In the genomic region with DNA sequence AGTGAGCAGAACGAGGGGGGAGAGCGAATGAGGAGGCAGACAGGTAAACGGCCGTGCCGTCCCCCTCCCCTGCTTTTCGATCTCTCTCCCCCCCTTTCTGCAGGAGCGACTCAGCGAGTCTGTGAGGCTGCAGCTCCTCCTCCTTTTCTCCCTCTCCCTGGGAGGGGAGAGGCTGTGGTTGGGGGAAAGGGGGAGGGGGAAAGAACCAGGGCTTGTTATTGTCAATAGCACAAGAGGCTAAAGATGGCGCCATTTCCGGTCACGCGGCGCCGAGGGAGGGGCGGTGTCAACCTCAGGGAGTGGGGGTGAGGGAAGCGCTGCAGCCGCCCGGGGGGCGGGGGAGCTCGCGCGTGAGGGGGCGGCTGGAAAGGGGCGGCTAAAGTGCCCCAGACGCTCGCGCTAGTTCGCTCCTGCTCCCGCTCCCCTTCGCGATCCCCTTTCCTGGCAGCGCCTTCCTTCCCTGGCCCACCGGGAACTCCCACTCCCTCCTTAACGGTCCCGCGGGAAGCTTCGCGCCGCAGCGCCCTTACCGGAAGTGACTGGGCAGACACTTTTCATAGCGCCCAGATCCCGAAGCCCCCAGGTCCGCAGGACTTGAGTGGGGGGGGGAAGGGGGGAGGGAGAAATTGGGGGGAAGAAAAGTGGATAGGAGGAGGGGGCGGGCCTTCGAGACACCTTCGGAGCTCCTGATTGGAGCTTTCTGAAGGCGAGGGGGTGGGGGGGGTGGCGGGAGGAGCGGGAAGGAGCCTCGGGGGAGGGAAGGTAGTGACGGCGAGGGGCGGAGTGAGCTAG, we compare ENCODE assay signal across 8 cellular contexts. TPM values are rescaled to one million over a fixed set of nuclear protein-coding genes. Genes with fewer than 3 reads are reported as not detected.
A peak's percentile ranks its signal among the peaks of the same experiment; 100 is the strongest.
DNase-seq lines count a peak whose midpoint lies in the region; ATAC-seq and TF ChIP-seq lines count a peak whose summit lies in the region.

Gene CUL4B, minus strand, starts transcription at position 121 of the 792 bp plus-strand sequence. CDS start 324 bp downstream, outside the sequence.

- peak; percentile 86 for ATAC-seq in HG03196 (IDR thresholded peaks at IDR 0.05; ENCODE audit: unreplicated experiment)

- TF ChIP-seq CTCF in spleen (IDR thresholded peaks at IDR 0.05 in 8 of 11, conservative IDR thresholded peaks at IDR 0.05 in 3 of 11): no peak

- H3K36me3 ChIP-seq in spleen: peaks cover 0 to 19% (median 0%) of the 10 kb centered on the region in 6 donors

- no peaks in the 10 kb centered on the region for H3K27me3 ChIP-seq in spleen (replicated peaks in 1 of 7)

- in situ Hi-C loops in GM18951 (cut with MboI; ENCODE audit: low sequenced_read_pairs, unreplicated experiment): no loop called here

- H3K4me3 ChIP-seq in spleen: peak within 1 kb of the TSS; percentile 49 to 83 (median 54)

- H3K27ac ChIP-seq in caudate nucleus (ENCODE audit: low read depth, low read length): peak within 1 kb of the TSS; percentile 99
- peak within 1 kb of the TSS; percentile 84 to 99 (median 96) for H3K27ac ChIP-seq in spleen

- H3K9me3 ChIP-seq in spleen: no peaks in the 10 kb centered on the region

- DNase-seq in AG08395 (ENCODE audit: low spot score) (peak; percentile 84), NCI-H345 (lab: John Stamatoyannopoulos, UW) (peak; percentile 86), caudate nucleus (lab: John Stamatoyannopoulos, UW) (peak; percentile 33 to 95 (median 85)), inferior parietal cortex (ENCODE audit: extremely low spot score) (peak; percentile 87), spleen (peak; percentile 98)
- peak; percentile 70 to 82 (median 76) for DNase-seq in activated CD4-positive, CD25-positive, alpha-beta regulatory T cell (lab: John Stamatoyannopoulos, UW)

- intact Hi-C loops in spleen (cut with DNase I; ENCODE audit: low total_unique reads): no loop called here

- TF ChIP-seq POLR2A in GM18951 (IDR thresholded peaks at IDR 0.05; ENCODE audit: extremely low read depth, insufficient read depth, insufficient read length) (peak; percentile 40), spleen (IDR thresholded peaks at IDR 0.05) (peak in 2 of 3 donors; percentile 15 to 33)

- 1 to 34% (median 5%) methylated on average over 27 to 52 of the region's 54 CpGs for WGBS in spleen, 5 donors

- H3K4me1 ChIP-seq in spleen: peaks cover 4 to 48% (median 23%) of the 10 kb centered on the region in 6 donors

RNA-seq across cellular contexts. Expression of gene CUL4B, which starts in this region (rescaled TPM):
- 10 to 100 TPM; 37.8 to 60.1 (median 47.5) TPM for total RNA-seq in spleen
- 10 to 100 TPM; 19.6 to 23.3 (median 20.1) TPM for polyA plus RNA-seq in spleen

Comparison
In these comparisons a context has a peak if more than half of its experiments do, and no peak if none do; other contexts are left out.
1. Peak in every context shown above with its lines: DNase-seq, ATAC-seq, H3K4me3 ChIP-seq and H3K27ac ChIP-seq.